8 cellular contexts compared by ENCODE assay signal in genomic region chr3:94069242-94069813, GRCh38. TPM values are rescaled to one million over a fixed set of nuclear protein-coding genes. Genes with fewer than 3 reads are reported as not detected.
DNase-seq lines count a peak whose midpoint lies in the region; ATAC-seq and TF ChIP-seq lines count a peak whose summit lies in the region.

No MANE protein-coding gene starts in this region.

- no TSS peak for BruUV-seq in Panc1 (replicated peaks; lab: Mats Ljungman, UMichigan)

- H3K27me3 ChIP-seq in heart left ventricle = no peaks in the 10 kb centered on the region
- H3K27me3 ChIP-seq in right cardiac atrium (ENCODE audit: control insufficient read depth, insufficient read depth) = no peaks in the 10 kb centered on the region
- H3K27me3 ChIP-seq in Panc1 (ENCODE audit: control insufficient read depth, insufficient read depth, low read length) = no peaks in the 10 kb centered on the region
- no peaks in the 10 kb centered on the region for H3K27me3 ChIP-seq in esophagus squamous epithelium
- no peaks in the 10 kb centered on the region for H3K27me3 ChIP-seq in spleen (replicated peaks in 1 of 7)

- CTCF ChIA-PET in Panc1 (lab: Charles Lee) = interaction anchor here (0.6 to 0.8 kb wide), 2 partner anchors 32 to 66 kb away, joined by 3 to 5 read pairs; no protein-coding TSS in a partner anchor

- POLR2A ChIA-PET in Panc1 (lab: Charles Lee) = interaction anchor here (0.6 to 0.9 kb wide), 3 partner anchors 65 to 164 kb away, joined by 3 to 5 read pairs (median 3); partner anchors contain the start of gene ARL13B

- peaks cover 0 to 10% (median 0%) of the 10 kb centered on the region in 12 donors for H3K9me3 ChIP-seq in heart left ventricle
- H3K9me3 ChIP-seq in right cardiac atrium (ENCODE audit: control insufficient read depth, low read length) = no peaks in the 10 kb centered on the region
- H3K9me3 ChIP-seq in Panc1 (ENCODE audit: control insufficient read depth, insufficient read depth, low read depth, low read length) = no peaks in the 10 kb centered on the region
- H3K9me3 ChIP-seq in esophagus squamous epithelium = no peaks in the 10 kb centered on the region
- peaks cover 0 to 4% (median 0%) of the 10 kb centered on the region in 8 donors for H3K9me3 ChIP-seq in spleen

- 39 to 65% (median 53%) methylated on average over 4 of the region's 4 CpGs for WGBS in heart left ventricle, 4 donors
- WGBS in right cardiac atrium = 55% methylated on average over 4 of the region's 4 CpGs
- WGBS in esophagus squamous epithelium, 2 donors = 46 to 52% methylated on average over 4 of the region's 4 CpGs
- WGBS in spleen, 5 donors = 45 to 67% (median 60%) methylated on average over 4 of the region's 4 CpGs

- H3K4me3 ChIP-seq in heart left ventricle (no peak overlapping the region), right cardiac atrium (ENCODE audit: low read length) (no peak overlapping the region), Panc1 (ENCODE audit: low read depth in 2 of 2, low read length in 2 of 2) (no peak overlapping the region), esophagus squamous epithelium (no peak overlapping the region), spleen (no peak overlapping the region)

- TF ChIP-seq CTCF in heart left ventricle (IDR thresholded peaks at IDR 0.05) (peak; percentile 50 to 80 (median 68)), Panc1 (IDR thresholded peaks at IDR 0.05) (peak; percentile 70; the same call in 1 of the 2 replicates), esophagus squamous epithelium (IDR thresholded peaks at IDR 0.05) (peak; percentile 28 to 63 (median 47)), spleen (IDR thresholded peaks at IDR 0.05 in 8 of 11, conservative IDR thresholded peaks at IDR 0.05 in 3 of 11) (peak; percentile 11 to 68 (median 59))

- DNase-seq in heart left ventricle (no peak), right cardiac atrium (no peak), Panc1 (ENCODE audit: low read depth, low spot score) (no peak), esophagus squamous epithelium (lab: John Stamatoyannopoulos, UW) (no peak), spleen (no peak), activated T-cell treated with anti-CD3 and anti-CD28 coated beads for 4 hours (no peak)

- TF ChIP-seq POLR2A in heart left ventricle (IDR thresholded peaks at IDR 0.05) (no peak), esophagus squamous epithelium (IDR thresholded peaks at IDR 0.05) (no peak), spleen (IDR thresholded peaks at IDR 0.05) (no peak)

- intact Hi-C loops in heart left ventricle (cut with DNase I) (loop anchor here (2.0 to 10.0 kb wide), 6 partner anchors 65 to 165 kb away; no protein-coding TSS in a partner anchor), right cardiac atrium (cut with DNase I) (loop anchor here (5.0 to 10.0 kb wide), 4 partner anchors 62 to 165 kb away; no protein-coding TSS in a partner anchor), Panc1 (cut with micrococcal nuclease; ENCODE audit: unreplicated experiment) (loop anchor here (2.0 kb wide), 1 partner anchor 65 kb away; no protein-coding TSS in a partner anchor), esophagus squamous epithelium (cut with DNase I) (loop anchor here (10.0 kb wide), 1 partner anchor 65 kb away; no protein-coding TSS in a partner anchor), spleen (cut with DNase I; ENCODE audit: low total_unique reads) (loop anchor here (10.0 kb wide), 1 partner anchor 65 kb away; no protein-coding TSS in a partner anchor)

- in situ Hi-C loops in Panc1 (cut with HindIII; ENCODE audit: low pct_unique_long_range_greater_than_20kb, low sequenced_read_pairs) = no loop called here

- H3K36me3 ChIP-seq in heart left ventricle = peaks cover 0 to 35% (median 5%) of the 10 kb centered on the region in 9 donors
- H3K36me3 ChIP-seq in Panc1 (ENCODE audit: control insufficient read depth, insufficient read depth, low read length) = no peaks in the 10 kb centered on the region
- peaks cover 0 to 46% (median 0%) of the 10 kb centered on the region in 3 donors for H3K36me3 ChIP-seq in esophagus squamous epithelium
- H3K36me3 ChIP-seq in spleen = peaks cover 0 to 48% (median 7%) of the 10 kb centered on the region in 6 donors

- no peak for ATAC-seq in heart left ventricle
- no peak for ATAC-seq in right cardiac atrium
- no peak for ATAC-seq in Panc1
- no peak for ATAC-seq in HG03342 (IDR thresholded peaks at IDR 0.05; ENCODE audit: unreplicated experiment)
- ATAC-seq in GM21390 (IDR thresholded peaks at IDR 0.05; ENCODE audit: unreplicated experiment) = no peak

- H3K27ac ChIP-seq in heart left ventricle (no peak overlapping the region), right cardiac atrium (ENCODE audit: low read length) (no peak overlapping the region), Panc1 (ENCODE audit: low read length) (no peak overlapping the region), esophagus squamous epithelium (no peak overlapping the region), spleen (no peak overlapping the region)

- H3K4me1 ChIP-seq in heart left ventricle = peaks cover 0 to 30% (median 7%) of the 10 kb centered on the region in 12 donors
- no peaks in the 10 kb centered on the region for H3K4me1 ChIP-seq in right cardiac atrium (ENCODE audit: control insufficient read depth, insufficient read depth, low read length)
- peaks cover 4% of the 10 kb centered on the region for H3K4me1 ChIP-seq in Panc1 (ENCODE audit: control insufficient read depth, insufficient read depth, low read length)
- peaks cover 0 to 19% (median 13%) of the 10 kb centered on the region in 3 donors for H3K4me1 ChIP-seq in esophagus squamous epithelium
- peaks cover 17 to 64% (median 43%) of the 10 kb centered on the region in 6 donors for H3K4me1 ChIP-seq in spleen

RNA-seq across cellular contexts. Expression of gene NSUN3, which starts 6.5 kb away (rescaled TPM):
- total RNA-seq in heart left ventricle (10 to 100 TPM in 1 of 9 donors, 1 to 10 TPM in 8; 4.1 to 11.2 (median 7.5) TPM), right cardiac atrium (1 to 10 TPM; 6.4 to 9.0 (median 7.4) TPM), Panc1 (2021; ENCODE audit: unreplicated experiment) (14.4 TPM), esophagus squamous epithelium (10 to 100 TPM in 1 of 4 donors, 1 to 10 TPM in 3; 3.6 to 13.2 (median 6.7) TPM), spleen (10 to 100 TPM; 18.4 to 28.5 (median 22.9) TPM)
- polyA plus RNA-seq in heart left ventricle (1 to 10 TPM; 2.9 to 7.2 TPM), right cardiac atrium (4.1 TPM), spleen (1 to 10 TPM; 3.0 to 8.2 (median 4.0) TPM)
- polyA plus RNA-seq in Panc1 (2012; ENCODE audit: insufficient read length) = 5.3 TPM

RNA-seq across cellular contexts. Expression of gene DHFR2, which starts 6.6 kb away (rescaled TPM):
- total RNA-seq in heart left ventricle (1 to 10 TPM; 1.6 to 5.4 (median 3.7) TPM), right cardiac atrium (1 to 10 TPM; 3.5 to 5.7 (median 4.2) TPM), Panc1 (2021; ENCODE audit: unreplicated experiment) (2.7 TPM), esophagus squamous epithelium (1 to 10 TPM; 1.4 to 4.4 (median 3.8) TPM), spleen (1 to 10 TPM; 4.6 to 9.6 (median 5.9) TPM)
- polyA plus RNA-seq in heart left ventricle (1 to 10 TPM; 2.3 to 2.7 TPM), right cardiac atrium (2.7 TPM), spleen (1 to 10 TPM; 1.7 to 3.3 (median 2.6) TPM)
- polyA plus RNA-seq in Panc1 (2012; ENCODE audit: insufficient read length) = 2.2 TPM

RNA-seq across cellular contexts. Expression of gene STX19, which starts 40.9 kb away (rescaled TPM):
- under 1 TPM in 1 of 9 donors, not detected in 8; 0.25 TPM for total RNA-seq in heart left ventricle
- not detected for polyA plus RNA-seq in heart left ventricle
- total RNA-seq in right cardiac atrium = under 1 TPM in 1 of 4 donors, not detected in 3; 0.28 TPM
- polyA plus RNA-seq in right cardiac atrium = not detected
- total RNA-seq in Panc1 (2021; ENCODE audit: unreplicated experiment) = not detected
- polyA plus RNA-seq in Panc1 (2012; ENCODE audit: insufficient read length) = not detected
- total RNA-seq in esophagus squamous epithelium = 1 to 10 TPM; 3.8 to 8.0 (median 6.6) TPM
- total RNA-seq in spleen = 1 to 10 TPM in 3 of 7 donors, under 1 TPM in 3, not detected in 1; 0.32 to 1.6 (median 0.98) TPM
- polyA plus RNA-seq in spleen = under 1 TPM in 2 of 3 donors, not detected in 1; 0.38 to 0.48 TPM
